Comparison of ENCODE assay signal across 23 cellular contexts in the genomic region with DNA sequence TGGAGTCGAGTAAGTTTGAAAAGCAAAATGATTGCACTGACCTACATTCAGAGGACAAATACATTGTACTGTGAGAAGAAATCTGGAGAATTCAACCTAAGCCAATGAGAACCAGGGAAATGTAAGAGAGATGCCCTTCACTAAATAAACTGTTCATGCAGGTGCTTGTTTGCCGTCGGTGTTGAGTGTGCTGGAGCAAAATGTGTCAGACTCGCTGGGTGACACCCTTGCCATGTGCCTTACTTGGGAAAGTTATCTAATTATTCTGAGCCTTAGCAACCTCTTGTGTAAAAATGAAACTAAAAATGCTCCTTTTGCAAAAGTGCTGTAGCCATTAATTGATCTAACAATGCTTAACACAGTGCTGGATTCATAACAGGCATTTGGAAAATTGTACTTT.
"Had no signal": no experiment of that assay in that cellular context is flagged by ENCODE, and none has a peak within 500 bp of the region (broad histone marks: within the 10 kb centered on the region; RNA-seq: fewer than 3 reads in every experiment).

No MANE protein-coding gene starts in this region.

- H3K4me3 ChIP-seq: ascending aorta, colonic mucosa, heart left ventricle, left ventricle myocardium inferior, mucosa of descending colon, prostate gland, skin epidermis, upper lobe of left lung had no signal

- H3K27ac ChIP-seq: ascending aorta, colonic mucosa, heart left ventricle, left ventricle myocardium inferior, prostate gland, skin epidermis, upper lobe of left lung had no signal

- H3K27ac Mint-ChIP-seq: naive B cell; stimulated activated naive CD8-positive, alpha-beta T cell treated with anti-CD3 and anti-CD28 coated beads, Interleukin-15, amount 100 ng/mL, for 72 hours; T-helper 1 cell treated with Interleukin-12 subunit alpha and Interleukin-12 subunit beta and Interleukin-4 antibody, amounts not matched to agents 30 μg/mL and 1 μg/mL, for 36 hours had no signal

- H3K27me3 ChIP-seq: ascending aorta, colonic mucosa, upper lobe of left lung had no signal

- FAIRE-seq: frontal cortex had no signal

- H3K4me1 ChIP-seq: ascending aorta, colonic mucosa, heart left ventricle, prostate gland, upper lobe of left lung had no signal

- H3K4me3 Mint-ChIP-seq: central memory CD8-positive, alpha-beta T cell; naive B cell; neural crest cell; stimulated activated naive CD8-positive, alpha-beta T cell treated with anti-CD3 and anti-CD28 coated beads, Interleukin-15, amount 100 ng/mL, for 72 hours; T-helper 1 cell treated with Interleukin-12 subunit alpha and Interleukin-12 subunit beta and Interleukin-4 antibody, amounts not matched to agents 30 μg/mL and 1 μg/mL, for 36 hours had no signal

- H3K4me1 Mint-ChIP-seq: central memory CD8-positive, alpha-beta T cell; naive B cell had no signal

- H3K27me3 Mint-ChIP-seq: central memory CD8-positive, alpha-beta T cell; naive B cell; stimulated activated naive CD8-positive, alpha-beta T cell treated with anti-CD3 and anti-CD28 coated beads, Interleukin-15, amount 100 ng/mL, for 72 hours had no signal

- H3K9me3 ChIP-seq: ascending aorta, colonic mucosa, left ventricle myocardium inferior, prostate gland had no signal

- ATAC-seq: heart left ventricle; mucosa of descending colon; right cardiac atrium; stimulated activated naive CD8-positive, alpha-beta T cell treated with anti-CD3 and anti-CD28 coated beads, Interleukin-15, amount 100 ng/mL, for 72 hours had no signal

- H3K36me3 Mint-ChIP-seq: naive B cell had no signal

- H3K36me3 ChIP-seq: ascending aorta, colonic mucosa, heart left ventricle, left ventricle myocardium inferior, prostate gland, upper lobe of left lung had no signal

- DNase-seq: activated CD4-positive, CD25-positive, alpha-beta regulatory T cell treated with anti-CD3 and anti-CD28 coated beads, Interleukin-2, amount 50 U/mL, for 72 hours; activated CD8-positive, alpha-beta memory T cell treated with anti-CD3 and anti-CD28 coated beads for 24 hours; activated CD8-positive, alpha-beta memory T cell treated with anti-CD3 and anti-CD28 coated beads, Interleukin-2, amount 50 U/mL, for 48 hours; activated effector memory CD4-positive, alpha-beta T cell treated with Interleukin-2 at 50 U/mL for 16 hours; activated naive CD4-positive, alpha-beta T cell treated with anti-CD3 and anti-CD28 coated beads, Interleukin-2, amount 50 U/mL, for 16 hours; activated T-cell treated with anti-CD3 and anti-CD28 coated beads, Interleukin-2, amount 50 U/mL, for 48 hours; colonic mucosa; heart left ventricle; left ventricle myocardium inferior; mucosa of descending colon; naive B cell; right cardiac atrium; stimulated activated CD4-positive, alpha-beta T cell treated with anti-CD3 and anti-CD28 coated beads, Interleukin-15, amount 100 ng/mL, for 24 hours; stimulated activated CD4-positive, alpha-beta T cell treated with anti-CD3 and anti-CD28 coated beads, Interleukin-2, amount 100 ng/mL, for 48 hours; stimulated activated naive CD8-positive, alpha-beta T cell treated with anti-CD3 and anti-CD28 coated beads, Interleukin-15, amount 100 ng/mL, for 72 hours had no signal
